1 cellular context compared by ENCODE assay signal in genomic region chr17:81693491-81694360, GRCh38.
TF ChIP-seq lines count a peak whose summit lies in the region.

No MANE protein-coding gene starts in this region.

TF ChIP-seq in H1, 55 proteins besides CTCF, POLR2A, EP300 and RAD21:
- no peak for TF ChIP-seq ATF2 (IDR thresholded peaks at IDR 0.05; ENCODE audit: low read length)
- no peak for TF ChIP-seq KDM1A (IDR thresholded peaks at IDR 0.05; ENCODE audit: borderline replicate concordance, low read length)
- no peak for TF ChIP-seq E2F6 (IDR thresholded peaks at IDR 0.05)
- TF ChIP-seq SIRT6 (IDR thresholded peaks at IDR 0.05; ENCODE audit: low read length): no peak
- no peak for TF ChIP-seq SP4 (IDR thresholded peaks at IDR 0.05; ENCODE audit: low read length)
- no peak for TF ChIP-seq CREB1 (IDR thresholded peaks at IDR 0.05)
- no peak for TF ChIP-seq EZH2 (IDR thresholded peaks at IDR 0.05; ENCODE audit: low read depth, low read length, severe bottlenecking)
- no peak for TF ChIP-seq RXRA (IDR thresholded peaks at IDR 0.05; ENCODE audit: insufficient read depth, low read depth, low read length)
- no peak for TF ChIP-seq JUN (IDR thresholded peaks at IDR 0.05; ENCODE audit: low read depth, low read length)
- TF ChIP-seq BRCA1 (IDR thresholded peaks at IDR 0.05; ENCODE audit: low read depth, low read length): no peak
- no peak for TF ChIP-seq POLR2AphosphoS5 (IDR thresholded peaks at IDR 0.05; ENCODE audit: low read depth, low read length)
- TF ChIP-seq MAFK (IDR thresholded peaks at IDR 0.05; ENCODE audit: low read depth, low read length): no peak
- TF ChIP-seq CBX5 (IDR thresholded peaks at IDR 0.05; ENCODE audit: low read depth, low read length): no peak
- TF ChIP-seq ASH2L (IDR thresholded peaks at IDR 0.05; ENCODE audit: low read length): no peak
